1 cellular context compared by ENCODE assay signal in the genomic region with DNA sequence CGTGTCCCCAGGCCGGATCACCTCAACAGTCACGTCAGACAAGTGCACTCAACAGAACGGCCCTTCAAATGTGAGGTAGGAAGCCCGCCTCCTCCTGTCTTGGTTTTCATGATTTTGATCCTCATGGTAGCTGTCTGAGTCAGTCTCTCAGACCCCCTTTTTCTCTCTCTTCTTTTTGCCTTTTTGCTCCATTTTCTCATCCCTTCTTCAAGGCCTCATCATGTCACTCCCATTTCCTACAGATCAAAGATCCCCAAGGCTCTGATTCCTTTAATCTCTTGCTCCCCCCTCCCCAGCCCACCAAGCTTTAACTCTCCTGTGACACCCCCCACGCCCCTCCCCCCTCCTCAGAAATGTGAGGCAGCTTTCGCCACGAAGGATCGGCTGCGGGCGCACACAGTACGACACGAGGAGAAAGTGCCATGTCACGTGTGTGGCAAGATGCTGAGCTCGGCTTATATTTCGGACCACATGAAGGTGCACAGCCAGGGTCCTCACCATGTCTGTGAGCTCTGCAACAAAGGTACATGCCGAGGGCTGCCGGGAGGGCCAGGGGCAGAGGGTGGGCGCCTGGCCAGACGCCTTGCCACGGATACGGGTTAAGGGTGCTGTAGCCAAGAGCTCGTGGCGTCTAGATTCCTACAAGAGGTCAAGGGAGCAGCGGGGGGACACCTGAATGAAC.
A peak's percentile ranks its signal among the peaks of the same experiment; 100 is the strongest.
TF ChIP-seq lines count a peak whose summit lies in the region.

No MANE protein-coding gene starts in this region.

TF ChIP-seq in K562, 482 proteins besides CTCF, POLR2A, EP300 and RAD21 (continued from another document and continues in another):
- TF ChIP-seq, protein P1, sequence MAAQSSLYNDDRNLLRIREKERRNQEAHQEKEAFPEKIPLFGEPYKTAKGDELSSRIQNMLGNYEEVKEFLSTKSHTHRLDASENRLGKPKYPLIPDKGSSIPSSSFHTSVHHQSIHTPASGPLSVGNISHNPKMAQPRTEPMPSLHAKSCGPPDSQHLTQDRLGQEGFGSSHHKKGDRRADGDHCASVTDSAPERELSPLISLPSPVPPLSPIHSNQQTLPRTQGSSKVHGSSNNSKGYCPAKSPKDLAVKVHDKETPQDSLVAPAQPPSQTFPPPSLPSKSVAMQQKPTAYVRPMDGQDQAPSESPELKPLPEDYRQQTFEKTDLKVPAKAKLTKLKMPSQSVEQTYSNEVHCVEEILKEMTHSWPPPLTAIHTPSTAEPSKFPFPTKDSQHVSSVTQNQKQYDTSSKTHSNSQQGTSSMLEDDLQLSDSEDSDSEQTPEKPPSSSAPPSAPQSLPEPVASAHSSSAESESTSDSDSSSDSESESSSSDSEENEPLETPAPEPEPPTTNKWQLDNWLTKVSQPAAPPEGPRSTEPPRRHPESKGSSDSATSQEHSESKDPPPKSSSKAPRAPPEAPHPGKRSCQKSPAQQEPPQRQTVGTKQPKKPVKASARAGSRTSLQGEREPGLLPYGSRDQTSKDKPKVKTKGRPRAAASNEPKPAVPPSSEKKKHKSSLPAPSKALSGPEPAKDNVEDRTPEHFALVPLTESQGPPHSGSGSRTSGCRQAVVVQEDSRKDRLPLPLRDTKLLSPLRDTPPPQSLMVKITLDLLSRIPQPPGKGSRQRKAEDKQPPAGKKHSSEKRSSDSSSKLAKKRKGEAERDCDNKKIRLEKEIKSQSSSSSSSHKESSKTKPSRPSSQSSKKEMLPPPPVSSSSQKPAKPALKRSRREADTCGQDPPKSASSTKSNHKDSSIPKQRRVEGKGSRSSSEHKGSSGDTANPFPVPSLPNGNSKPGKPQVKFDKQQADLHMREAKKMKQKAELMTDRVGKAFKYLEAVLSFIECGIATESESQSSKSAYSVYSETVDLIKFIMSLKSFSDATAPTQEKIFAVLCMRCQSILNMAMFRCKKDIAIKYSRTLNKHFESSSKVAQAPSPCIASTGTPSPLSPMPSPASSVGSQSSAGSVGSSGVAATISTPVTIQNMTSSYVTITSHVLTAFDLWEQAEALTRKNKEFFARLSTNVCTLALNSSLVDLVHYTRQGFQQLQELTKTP (IDR thresholded peaks at IDR 0.05; ENCODE audit: low read depth in 1 of 2, partially characterized antibody in 2 of 2), result peak in 1 of 2 experiments; percentile 12
- TF ChIP-seq MAFG (tag; conservative IDR thresholded peaks at IDR 0.05) (peak; percentile 75), MTF1 (CRISPR knock-in tag; IDR thresholded peaks at IDR 0.05; ENCODE audit: borderline replicate concordance) (no peak), NFE2 (IDR thresholded peaks at IDR 0.05; ENCODE audit: low read depth) (peak; percentile 65), ZSCAN29 (IDR thresholded peaks at IDR 0.05) (no peak), KLF13 (tag; IDR thresholded peaks at IDR 0.05; ENCODE audit: borderline replicate concordance, low read depth) (no peak), HDAC6 (IDR thresholded peaks at IDR 0.05; ENCODE audit: low read depth, low read length) (no peak), RAD51 (IDR thresholded peaks at IDR 0.05; ENCODE audit: borderline replicate concordance, low read depth) (peak; percentile 47; the same call in 1 of the 2 replicates), TEAD2 (tag; IDR thresholded peaks at IDR 0.05) (no peak), RBFOX2 (IDR thresholded peaks at IDR 0.05; ENCODE audit: low read depth, low read length) (no peak), ZNF253 (CRISPR knock-in tag; conservative IDR thresholded peaks at IDR 0.05) (no peak), RBM14 (IDR thresholded peaks at IDR 0.05; ENCODE audit: borderline replicate concordance, insufficient read depth, low read depth, low read length) (no peak), SIX5 (IDR thresholded peaks at IDR 0.05; ENCODE audit: borderline replicate concordance in 1 of 2, insufficient read depth in 1 of 2, low read depth in 1 of 2, low read length in 2 of 2) (no peak), TAF7 (tag; IDR thresholded peaks at IDR 0.05) (no peak), DNMT1 (IDR thresholded peaks at IDR 0.05) (no peak), BCL6 (CRISPR knock-in tag; IDR thresholded peaks at IDR 0.05) (no peak), ZNF766 (CRISPR knock-in tag; conservative IDR thresholded peaks at IDR 0.05) (no peak)
- TF ChIP-seq, protein P2, sequence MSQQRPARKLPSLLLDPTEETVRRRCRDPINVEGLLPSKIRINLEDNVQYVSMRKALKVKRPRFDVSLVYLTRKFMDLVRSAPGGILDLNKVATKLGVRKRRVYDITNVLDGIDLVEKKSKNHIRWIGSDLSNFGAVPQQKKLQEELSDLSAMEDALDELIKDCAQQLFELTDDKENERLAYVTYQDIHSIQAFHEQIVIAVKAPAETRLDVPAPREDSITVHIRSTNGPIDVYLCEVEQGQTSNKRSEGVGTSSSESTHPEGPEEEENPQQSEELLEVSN (IDR thresholded peaks at IDR 0.05; ENCODE audit: borderline replicate concordance in 1 of 2, extremely low read depth in 1 of 2, insufficient read depth in 1 of 2, insufficient read length in 1 of 2, low read depth in 1 of 2, low read length in 1 of 2, poor library complexity in 1 of 2, severe bottlenecking in 1 of 2), result peak in 1 of 2 experiments; percentile 73
- TF ChIP-seq, protein P3, sequence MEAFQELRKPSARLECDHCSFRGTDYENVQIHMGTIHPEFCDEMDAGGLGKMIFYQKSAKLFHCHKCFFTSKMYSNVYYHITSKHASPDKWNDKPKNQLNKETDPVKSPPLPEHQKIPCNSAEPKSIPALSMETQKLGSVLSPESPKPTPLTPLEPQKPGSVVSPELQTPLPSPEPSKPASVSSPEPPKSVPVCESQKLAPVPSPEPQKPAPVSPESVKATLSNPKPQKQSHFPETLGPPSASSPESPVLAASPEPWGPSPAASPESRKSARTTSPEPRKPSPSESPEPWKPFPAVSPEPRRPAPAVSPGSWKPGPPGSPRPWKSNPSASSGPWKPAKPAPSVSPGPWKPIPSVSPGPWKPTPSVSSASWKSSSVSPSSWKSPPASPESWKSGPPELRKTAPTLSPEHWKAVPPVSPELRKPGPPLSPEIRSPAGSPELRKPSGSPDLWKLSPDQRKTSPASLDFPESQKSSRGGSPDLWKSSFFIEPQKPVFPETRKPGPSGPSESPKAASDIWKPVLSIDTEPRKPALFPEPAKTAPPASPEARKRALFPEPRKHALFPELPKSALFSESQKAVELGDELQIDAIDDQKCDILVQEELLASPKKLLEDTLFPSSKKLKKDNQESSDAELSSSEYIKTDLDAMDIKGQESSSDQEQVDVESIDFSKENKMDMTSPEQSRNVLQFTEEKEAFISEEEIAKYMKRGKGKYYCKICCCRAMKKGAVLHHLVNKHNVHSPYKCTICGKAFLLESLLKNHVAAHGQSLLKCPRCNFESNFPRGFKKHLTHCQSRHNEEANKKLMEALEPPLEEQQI (IDR thresholded peaks at IDR 0.05), result no peak
- TF ChIP-seq, protein P4, sequence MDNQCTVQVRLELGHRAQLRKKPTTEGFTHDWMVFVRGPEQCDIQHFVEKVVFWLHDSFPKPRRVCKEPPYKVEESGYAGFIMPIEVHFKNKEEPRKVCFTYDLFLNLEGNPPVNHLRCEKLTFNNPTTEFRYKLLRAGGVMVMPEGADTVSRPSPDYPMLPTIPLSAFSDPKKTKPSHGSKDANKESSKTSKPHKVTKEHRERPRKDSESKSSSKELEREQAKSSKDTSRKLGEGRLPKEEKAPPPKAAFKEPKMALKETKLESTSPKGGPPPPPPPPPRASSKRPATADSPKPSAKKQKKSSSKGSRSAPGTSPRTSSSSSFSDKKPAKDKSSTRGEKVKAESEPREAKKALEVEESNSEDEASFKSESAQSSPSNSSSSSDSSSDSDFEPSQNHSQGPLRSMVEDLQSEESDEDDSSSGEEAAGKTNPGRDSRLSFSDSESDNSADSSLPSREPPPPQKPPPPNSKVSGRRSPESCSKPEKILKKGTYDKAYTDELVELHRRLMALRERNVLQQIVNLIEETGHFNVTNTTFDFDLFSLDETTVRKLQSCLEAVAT (IDR thresholded peaks at IDR 0.05), result peak in 1 of 2 experiments; percentile 32; a peak in 1 of 4 replicates
- TF ChIP-seq, protein P5, sequence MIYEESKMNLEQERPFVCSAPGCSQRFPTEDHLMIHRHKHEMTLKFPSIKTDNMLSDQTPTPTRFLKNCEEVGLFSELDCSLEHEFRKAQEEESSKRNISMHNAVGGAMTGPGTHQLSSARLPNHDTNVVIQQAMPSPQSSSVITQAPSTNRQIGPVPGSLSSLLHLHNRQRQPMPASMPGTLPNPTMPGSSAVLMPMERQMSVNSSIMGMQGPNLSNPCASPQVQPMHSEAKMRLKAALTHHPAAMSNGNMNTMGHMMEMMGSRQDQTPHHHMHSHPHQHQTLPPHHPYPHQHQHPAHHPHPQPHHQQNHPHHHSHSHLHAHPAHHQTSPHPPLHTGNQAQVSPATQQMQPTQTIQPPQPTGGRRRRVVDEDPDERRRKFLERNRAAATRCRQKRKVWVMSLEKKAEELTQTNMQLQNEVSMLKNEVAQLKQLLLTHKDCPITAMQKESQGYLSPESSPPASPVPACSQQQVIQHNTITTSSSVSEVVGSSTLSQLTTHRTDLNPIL (CRISPR knock-in tag; IDR thresholded peaks at IDR 0.05), result no peak
- TF ChIP-seq, protein P6, sequence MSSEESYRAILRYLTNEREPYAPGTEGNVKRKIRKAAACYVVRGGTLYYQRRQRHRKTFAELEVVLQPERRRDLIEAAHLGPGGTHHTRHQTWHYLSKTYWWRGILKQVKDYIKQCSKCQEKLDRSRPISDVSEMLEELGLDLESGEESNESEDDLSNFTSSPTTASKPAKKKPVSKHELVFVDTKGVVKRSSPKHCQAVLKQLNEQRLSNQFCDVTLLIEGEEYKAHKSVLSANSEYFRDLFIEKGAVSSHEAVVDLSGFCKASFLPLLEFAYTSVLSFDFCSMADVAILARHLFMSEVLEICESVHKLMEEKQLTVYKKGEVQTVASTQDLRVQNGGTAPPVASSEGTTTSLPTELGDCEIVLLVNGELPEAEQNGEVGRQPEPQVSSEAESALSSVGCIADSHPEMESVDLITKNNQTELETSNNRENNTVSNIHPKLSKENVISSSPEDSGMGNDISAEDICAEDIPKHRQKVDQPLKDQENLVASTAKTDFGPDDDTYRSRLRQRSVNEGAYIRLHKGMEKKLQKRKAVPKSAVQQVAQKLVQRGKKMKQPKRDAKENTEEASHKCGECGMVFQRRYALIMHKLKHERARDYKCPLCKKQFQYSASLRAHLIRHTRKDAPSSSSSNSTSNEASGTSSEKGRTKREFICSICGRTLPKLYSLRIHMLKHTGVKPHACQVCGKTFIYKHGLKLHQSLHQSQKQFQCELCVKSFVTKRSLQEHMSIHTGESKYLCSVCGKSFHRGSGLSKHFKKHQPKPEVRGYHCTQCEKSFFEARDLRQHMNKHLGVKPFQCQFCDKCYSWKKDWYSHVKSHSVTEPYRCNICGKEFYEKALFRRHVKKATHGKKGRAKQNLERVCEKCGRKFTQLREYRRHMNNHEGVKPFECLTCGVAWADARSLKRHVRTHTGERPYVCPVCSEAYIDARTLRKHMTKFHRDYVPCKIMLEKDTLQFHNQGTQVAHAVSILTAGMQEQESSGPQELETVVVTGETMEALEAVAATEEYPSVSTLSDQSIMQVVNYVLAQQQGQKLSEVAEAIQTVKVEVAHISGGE (CRISPR knock-in tag; IDR thresholded peaks at IDR 0.05), result peak in 1 of 3 experiments; percentile 59; a peak in 1 of 6 replicates
- TF ChIP-seq, protein P7, sequence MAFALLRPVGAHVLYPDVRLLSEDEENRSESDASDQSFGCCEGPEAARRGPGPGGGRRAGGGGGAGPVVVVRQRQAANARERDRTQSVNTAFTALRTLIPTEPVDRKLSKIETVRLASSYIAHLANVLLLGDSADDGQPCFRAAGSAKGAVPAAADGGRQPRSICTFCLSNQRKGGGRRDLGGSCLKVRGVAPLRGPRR (CRISPR knock-in tag; IDR thresholded peaks at IDR 0.05), result no peak
- TF ChIP-seq, protein P8, sequence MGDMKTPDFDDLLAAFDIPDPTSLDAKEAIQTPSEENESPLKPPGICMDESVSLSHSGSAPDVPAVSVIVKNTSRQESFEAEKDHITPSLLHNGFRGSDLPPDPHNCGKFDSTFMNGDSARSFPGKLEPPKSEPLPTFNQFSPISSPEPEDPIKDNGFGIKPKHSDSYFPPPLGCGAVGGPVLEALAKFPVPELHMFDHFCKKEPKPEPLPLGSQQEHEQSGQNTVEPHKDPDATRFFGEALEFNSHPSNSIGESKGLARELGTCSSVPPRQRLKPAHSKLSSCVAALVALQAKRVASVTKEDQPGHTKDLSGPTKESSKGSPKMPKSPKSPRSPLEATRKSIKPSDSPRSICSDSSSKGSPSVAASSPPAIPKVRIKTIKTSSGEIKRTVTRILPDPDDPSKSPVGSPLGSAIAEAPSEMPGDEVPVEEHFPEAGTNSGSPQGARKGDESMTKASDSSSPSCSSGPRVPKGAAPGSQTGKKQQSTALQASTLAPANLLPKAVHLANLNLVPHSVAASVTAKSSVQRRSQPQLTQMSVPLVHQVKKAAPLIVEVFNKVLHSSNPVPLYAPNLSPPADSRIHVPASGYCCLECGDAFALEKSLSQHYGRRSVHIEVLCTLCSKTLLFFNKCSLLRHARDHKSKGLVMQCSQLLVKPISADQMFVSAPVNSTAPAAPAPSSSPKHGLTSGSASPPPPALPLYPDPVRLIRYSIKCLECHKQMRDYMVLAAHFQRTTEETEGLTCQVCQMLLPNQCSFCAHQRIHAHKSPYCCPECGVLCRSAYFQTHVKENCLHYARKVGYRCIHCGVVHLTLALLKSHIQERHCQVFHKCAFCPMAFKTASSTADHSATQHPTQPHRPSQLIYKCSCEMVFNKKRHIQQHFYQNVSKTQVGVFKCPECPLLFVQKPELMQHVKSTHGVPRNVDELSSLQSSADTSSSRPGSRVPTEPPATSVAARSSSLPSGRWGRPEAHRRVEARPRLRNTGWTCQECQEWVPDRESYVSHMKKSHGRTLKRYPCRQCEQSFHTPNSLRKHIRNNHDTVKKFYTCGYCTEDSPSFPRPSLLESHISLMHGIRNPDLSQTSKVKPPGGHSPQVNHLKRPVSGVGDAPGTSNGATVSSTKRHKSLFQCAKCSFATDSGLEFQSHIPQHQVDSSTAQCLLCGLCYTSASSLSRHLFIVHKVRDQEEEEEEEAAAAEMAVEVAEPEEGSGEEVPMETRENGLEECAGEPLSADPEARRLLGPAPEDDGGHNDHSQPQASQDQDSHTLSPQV (IDR thresholded peaks at IDR 0.05), result no peak
- TF ChIP-seq, protein P9, sequence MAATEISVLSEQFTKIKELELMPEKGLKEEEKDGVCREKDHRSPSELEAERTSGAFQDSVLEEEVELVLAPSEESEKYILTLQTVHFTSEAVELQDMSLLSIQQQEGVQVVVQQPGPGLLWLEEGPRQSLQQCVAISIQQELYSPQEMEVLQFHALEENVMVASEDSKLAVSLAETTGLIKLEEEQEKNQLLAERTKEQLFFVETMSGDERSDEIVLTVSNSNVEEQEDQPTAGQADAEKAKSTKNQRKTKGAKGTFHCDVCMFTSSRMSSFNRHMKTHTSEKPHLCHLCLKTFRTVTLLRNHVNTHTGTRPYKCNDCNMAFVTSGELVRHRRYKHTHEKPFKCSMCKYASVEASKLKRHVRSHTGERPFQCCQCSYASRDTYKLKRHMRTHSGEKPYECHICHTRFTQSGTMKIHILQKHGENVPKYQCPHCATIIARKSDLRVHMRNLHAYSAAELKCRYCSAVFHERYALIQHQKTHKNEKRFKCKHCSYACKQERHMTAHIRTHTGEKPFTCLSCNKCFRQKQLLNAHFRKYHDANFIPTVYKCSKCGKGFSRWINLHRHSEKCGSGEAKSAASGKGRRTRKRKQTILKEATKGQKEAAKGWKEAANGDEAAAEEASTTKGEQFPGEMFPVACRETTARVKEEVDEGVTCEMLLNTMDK (IDR thresholded peaks at IDR 0.05; ENCODE audit: borderline replicate concordance, insufficient read depth, low read depth, low read length, poor library complexity, severe bottlenecking), result no peak
- TF ChIP-seq, protein P10, sequence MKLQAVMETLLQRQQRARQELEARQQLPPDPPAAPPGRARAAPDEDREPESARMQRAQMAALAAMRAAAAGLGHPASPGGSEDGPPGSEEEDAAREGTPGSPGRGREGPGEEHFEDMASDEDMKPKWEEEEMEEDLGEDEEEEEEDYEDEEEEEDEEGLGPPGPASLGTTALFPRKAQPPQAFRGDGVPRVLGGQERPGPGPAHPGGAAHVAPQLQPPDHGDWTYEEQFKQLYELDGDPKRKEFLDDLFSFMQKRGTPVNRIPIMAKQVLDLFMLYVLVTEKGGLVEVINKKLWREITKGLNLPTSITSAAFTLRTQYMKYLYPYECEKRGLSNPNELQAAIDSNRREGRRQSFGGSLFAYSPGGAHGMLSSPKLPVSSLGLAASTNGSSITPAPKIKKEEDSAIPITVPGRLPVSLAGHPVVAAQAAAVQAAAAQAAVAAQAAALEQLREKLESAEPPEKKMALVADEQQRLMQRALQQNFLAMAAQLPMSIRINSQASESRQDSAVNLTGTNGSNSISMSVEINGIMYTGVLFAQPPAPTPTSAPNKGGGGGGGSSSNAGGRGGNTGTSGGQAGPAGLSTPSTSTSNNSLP (IDR thresholded peaks at IDR 0.05; ENCODE audit: borderline replicate concordance, low read depth, low read length), result no peak
